In the genomic region with DNA sequence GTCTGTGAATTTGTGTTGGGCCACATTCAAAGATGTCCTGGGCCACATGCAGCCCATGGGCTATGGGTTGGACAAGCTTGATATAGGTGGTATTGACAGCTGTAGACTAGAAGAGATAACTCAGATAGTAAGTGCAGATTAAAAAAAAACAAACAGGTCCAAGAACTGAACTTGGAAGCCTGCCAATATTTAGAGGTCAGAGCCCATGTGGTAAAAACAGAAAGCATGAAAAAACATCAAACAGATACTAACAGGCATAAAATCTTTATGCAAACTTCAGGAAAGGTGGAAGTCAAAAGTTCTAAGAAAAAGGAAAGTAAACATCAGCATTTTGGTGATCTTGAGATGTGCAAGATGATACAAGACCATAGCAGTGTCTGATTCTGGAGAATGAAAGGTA, we compare ENCODE assay signal across 20 cellular contexts.
DNase-seq lines count a peak whose midpoint lies in the region; ATAC-seq, FAIRE-seq and TF ChIP-seq lines count a peak whose summit lies in the region.
"Had no signal": no experiment of that assay in that cellular context is flagged by ENCODE, and none has a peak within 500 bp of the region (broad histone marks: within the 10 kb centered on the region; RNA-seq: fewer than 3 reads in every experiment).

No MANE protein-coding gene starts in this region.

- no peaks in the 10 kb centered on the region for H3K27me3 ChIP-seq in GM12878 (replicated peaks in 1 of 2; ENCODE audit: control insufficient read depth in 2 of 2, insufficient read depth in 2 of 2, low read length in 1 of 2)
- H3K27me3 ChIP-seq: heart right ventricle, right atrium auricular region, uterus had no signal

- no TSS peak for BruUV-seq in GM12878 (replicated peaks; lab: Mats Ljungman, UMichigan)

- no peak overlapping the region for H3K9ac ChIP-seq in GM12878 (ENCODE audit: control insufficient read depth, insufficient read depth, low read length)

- no peak for TF ChIP-seq POLR2A in GM12878 (IDR thresholded peaks at IDR 0.05; ENCODE audit: low read depth, low read length)

- no peak for FAIRE-seq in GM12878 (lab: Jason Lieb, UNC)
- FAIRE-seq: D721Med, islet of Langerhans had no signal

- H4K20me1 ChIP-seq in GM12878 (ENCODE audit: control insufficient read depth, insufficient read depth) = no peaks in the 10 kb centered on the region

- H3K36me3 ChIP-seq in GM12878 (ENCODE audit: control insufficient read depth in 2 of 2, insufficient read depth in 2 of 2, low read length in 1 of 2) = no peaks in the 10 kb centered on the region
- H3K36me3 ChIP-seq: heart right ventricle, right atrium auricular region, uterus had no signal

- intact Hi-C loops in GM12878 (cut with micrococcal nuclease; ENCODE audit: unreplicated experiment) = loop anchor here (10.0 kb wide), 1 partner anchor 482 kb away; no protein-coding TSS in a partner anchor

- ATAC-seq in GM12878 = peak; percentile 50; the same call in 2 of the 3 replicates
- ATAC-seq: heart right ventricle, Right ventricle myocardium inferior had no signal

- H3K27ac ChIP-seq in GM12878 (ENCODE audit: control insufficient read depth, insufficient read depth) = no peak overlapping the region
- H3K27ac ChIP-seq: coronary artery, heart right ventricle, right atrium auricular region, uterus had no signal

- TF ChIP-seq EP300 in GM12878 (IDR thresholded peaks at IDR 0.05; ENCODE audit: borderline replicate concordance in 1 of 2, control insufficient read depth in 1 of 2, low read depth in 2 of 2, low read length in 2 of 2) = no peak

- peak; percentile 3 for DNase-seq in NCI-H146 (lab: John Stamatoyannopoulos, UW)
- DNase-seq in NCI-H146 treated with DMSO at 0.1 percent for 48 hours (lab: John Stamatoyannopoulos, UW; ENCODE audit: unreplicated experiment) = no peak
- peak; percentile 56 for DNase-seq in GM12865 (ENCODE audit: low read depth)
- DNase-seq in NCI-H69 (lab: John Stamatoyannopoulos, UW) = peak; percentile 44
- peak; percentile 16 for DNase-seq in GM12878 (ENCODE audit: low read depth, low spot score)
- DNase-seq in anterior cingulate cortex (lab: John Stamatoyannopoulos, UW) = no peak
- no peak for DNase-seq in retina
- DNase-seq in foreskin fibroblast = no peak
- DNase-seq: activated naive CD4-positive, alpha-beta T cell; aorta; heart right ventricle; NCI-H1092; NCI-H2227 treated with DMSO at 0.1 percent for 48 hours; T-helper 1 cell; uterus had no signal

- in situ Hi-C loops in GM12878 (cut with MboI) = no loop called here

- SMC1A ChIA-PET in GM12878 (lab: Charles Lee; ENCODE audit: uncharacterized antibody, unreplicated experiment) = interaction anchor here (0.8 to 1.2 kb wide), 2 partner anchors 46 to 54 kb away, joined by 3 read pairs; no protein-coding TSS in a partner anchor

- CTCF ChIA-PET in GM12878 (lab: Yijun Ruan, JAX) = no interaction called here

- RAD21 ChIA-PET in GM12878 (lab: Charles Lee; ENCODE audit: unreplicated experiment) = no interaction called here

- TF ChIP-seq CTCF in GM12865 (IDR thresholded peaks at IDR 0.05; ENCODE audit: insufficient read depth, low read depth, low read length, missing control alignments) = no peak
- no peak for TF ChIP-seq CTCF in GM12878 (IDR thresholded peaks at IDR 0.05 in 2 of 3, conservative IDR thresholded peaks at IDR 0.05 in 1 of 3; ENCODE audit: control insufficient read depth in 2 of 3, extremely low read depth in 1 of 3, insufficient read depth in 1 of 3, low read depth in 3 of 3, low read length in 3 of 3)
- no peak for TF ChIP-seq CTCF in foreskin fibroblast (IDR thresholded peaks at IDR 0.05; ENCODE audit: low read depth, low read length)

- no peak overlapping the region for H3K4me3 ChIP-seq in GM12865 (ENCODE audit: low read depth, low read length)
- no peak overlapping the region for H3K4me3 ChIP-seq in GM12878
- no peak overlapping the region for H3K4me3 ChIP-seq in foreskin fibroblast (ENCODE audit: low read depth in 1 of 2, low read length in 2 of 2)
- H3K4me3 ChIP-seq: coronary artery, heart right ventricle, right atrium auricular region, uterus had no signal

- no peak overlapping the region for H3K4me2 ChIP-seq in GM12878 (ENCODE audit: control insufficient read depth, insufficient read depth)

- peaks cover 3% of the 10 kb centered on the region; the same call in 1 of the 2 replicates for H3K4me1 ChIP-seq in GM12878 (ENCODE audit: control insufficient read depth, insufficient read depth, low read length)
- H3K4me1 ChIP-seq: heart right ventricle, right atrium auricular region, uterus had no signal

- TF ChIP-seq RAD21 in GM12878 (IDR thresholded peaks at IDR 0.05; ENCODE audit: insufficient read depth, low read depth, low read length) = no peak

- no peaks in the 10 kb centered on the region for H3K9me3 ChIP-seq in GM12878 (replicated peaks; ENCODE audit: control insufficient read depth, insufficient read depth, low read length)
- H3K9me3 ChIP-seq: heart right ventricle, right atrium auricular region, uterus had no signal

- no peaks in the 10 kb centered on the region for H3K79me2 ChIP-seq in GM12878 (ENCODE audit: control insufficient read depth, insufficient read depth, low read length)

- POLR2A ChIA-PET in GM12878 (lab: Charles Lee) = no interaction called here

- H2AFZ ChIP-seq in GM12878 (ENCODE audit: control insufficient read depth, low read depth, low read length) = no peak overlapping the region

TF ChIP-seq in GM12878, 131 proteins besides CTCF, POLR2A, EP300 and RAD21 (continues in another document):
- TF ChIP-seq IKZF2 (IDR thresholded peaks at IDR 0.05) (no peak), MXI1 (IDR thresholded peaks at IDR 0.05; ENCODE audit: low read depth, low read length) (no peak), TCF7 (IDR thresholded peaks at IDR 0.05; ENCODE audit: borderline replicate concordance) (no peak), DPF2 (IDR thresholded peaks at IDR 0.05) (no peak), PAX5 (IDR thresholded peaks at IDR 0.05; ENCODE audit: borderline replicate concordance, low read depth, low read length) (no peak), NKRF (conservative IDR thresholded peaks at IDR 0.05) (no peak), RUNX3 (IDR thresholded peaks at IDR 0.05; ENCODE audit: low read length) (peak; percentile 59), EED (IDR thresholded peaks at IDR 0.05; ENCODE audit: low read depth) (no peak), BRCA1 (IDR thresholded peaks at IDR 0.05; ENCODE audit: low read depth, low read length) (no peak), SMAD1 (IDR thresholded peaks at IDR 0.05; ENCODE audit: low read depth, partially characterized antibody) (peak; percentile 96), CHD4 (IDR thresholded peaks at IDR 0.05) (no peak), EGR1 (IDR thresholded peaks at IDR 0.05; ENCODE audit: borderline replicate concordance in 1 of 2, low read depth in 2 of 2, low read length in 2 of 2) (no peak), NRF1 (conservative IDR thresholded peaks at IDR 0.05; ENCODE audit: low read depth, low read length) (no peak), FOS (IDR thresholded peaks at IDR 0.05; ENCODE audit: borderline replicate concordance, extremely low read depth, insufficient read length) (no peak), ZNF384 (IDR thresholded peaks at IDR 0.05; ENCODE audit: borderline replicate concordance, low read depth, low read length) (peak; percentile 20; the same call in 1 of the 2 replicates)
- TF ChIP-seq, protein P1, sequence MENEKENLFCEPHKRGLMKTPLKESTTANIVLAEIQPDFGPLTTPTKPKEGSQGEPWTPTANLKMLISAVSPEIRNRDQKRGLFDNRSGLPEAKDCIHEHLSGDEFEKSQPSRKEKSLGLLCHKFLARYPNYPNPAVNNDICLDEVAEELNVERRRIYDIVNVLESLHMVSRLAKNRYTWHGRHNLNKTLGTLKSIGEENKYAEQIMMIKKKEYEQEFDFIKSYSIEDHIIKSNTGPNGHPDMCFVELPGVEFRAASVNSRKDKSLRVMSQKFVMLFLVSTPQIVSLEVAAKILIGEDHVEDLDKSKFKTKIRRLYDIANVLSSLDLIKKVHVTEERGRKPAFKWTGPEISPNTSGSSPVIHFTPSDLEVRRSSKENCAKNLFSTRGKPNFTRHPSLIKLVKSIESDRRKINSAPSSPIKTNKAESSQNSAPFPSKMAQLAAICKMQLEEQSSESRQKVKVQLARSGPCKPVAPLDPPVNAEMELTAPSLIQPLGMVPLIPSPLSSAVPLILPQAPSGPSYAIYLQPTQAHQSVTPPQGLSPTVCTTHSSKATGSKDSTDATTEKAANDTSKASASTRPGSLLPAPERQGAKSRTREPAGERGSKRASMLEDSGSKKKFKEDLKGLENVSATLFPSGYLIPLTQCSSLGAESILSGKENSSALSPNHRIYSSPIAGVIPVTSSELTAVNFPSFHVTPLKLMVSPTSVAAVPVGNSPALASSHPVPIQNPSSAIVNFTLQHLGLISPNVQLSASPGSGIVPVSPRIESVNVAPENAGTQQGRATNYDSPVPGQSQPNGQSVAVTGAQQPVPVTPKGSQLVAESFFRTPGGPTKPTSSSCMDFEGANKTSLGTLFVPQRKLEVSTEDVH (IDR thresholded peaks at IDR 0.05; ENCODE audit: low read depth, partially characterized antibody) = no peak
- TF ChIP-seq, protein P2, sequence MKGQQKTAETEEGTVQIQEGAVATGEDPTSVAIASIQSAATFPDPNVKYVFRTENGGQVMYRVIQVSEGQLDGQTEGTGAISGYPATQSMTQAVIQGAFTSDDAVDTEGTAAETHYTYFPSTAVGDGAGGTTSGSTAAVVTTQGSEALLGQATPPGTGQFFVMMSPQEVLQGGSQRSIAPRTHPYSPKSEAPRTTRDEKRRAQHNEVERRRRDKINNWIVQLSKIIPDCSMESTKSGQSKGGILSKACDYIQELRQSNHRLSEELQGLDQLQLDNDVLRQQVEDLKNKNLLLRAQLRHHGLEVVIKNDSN (IDR thresholded peaks at IDR 0.05; ENCODE audit: borderline replicate concordance, extremely low read length, insufficient read depth, low read depth, low read length) = no peak

Comparison
In these comparisons a context has a peak if more than half of its experiments do, and no peak if none do; other contexts are left out.
1. DNase-seq: peak in NCI-H146 (single experiment), GM12865 (single experiment), NCI-H69 (single experiment) and GM12878 (single experiment); none in NCI-H146 treated with DMSO at 0.1 percent for 48 hours (single experiment), anterior cingulate cortex (0 of 58), retina (single experiment) and foreskin fibroblast (0 of 2).